1 cellular context compared by ENCODE assay signal in the genomic region with DNA sequence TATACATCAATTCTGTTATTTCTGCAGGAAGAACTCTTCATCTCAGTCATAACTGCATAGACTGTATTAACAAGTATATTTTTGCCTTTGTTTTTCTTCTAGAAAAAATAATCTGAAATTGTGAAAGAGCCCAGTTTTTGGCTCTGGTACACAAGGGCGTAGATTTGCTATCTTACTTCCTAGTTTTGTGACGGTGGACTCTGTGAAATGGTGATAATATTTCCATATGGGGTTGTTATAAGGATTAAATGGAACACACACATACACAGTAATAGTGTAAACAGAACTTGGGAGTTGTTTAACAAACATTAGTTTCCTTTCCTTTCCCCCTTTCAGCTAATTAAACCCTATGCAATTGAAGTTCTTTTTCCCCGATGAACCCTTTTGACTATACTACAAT.
TF ChIP-seq lines count a peak whose summit lies in the region.

No MANE protein-coding gene starts in this region.

TF ChIP-seq in GM23338, 12 proteins besides CTCF, POLR2A, EP300 and RAD21 (continued from another document):
- TF ChIP-seq ZNF462 (CRISPR knock-in tag; IDR thresholded peaks at IDR 0.05) (no peak), ZNF331 (CRISPR knock-in tag; IDR thresholded peaks at IDR 0.05; ENCODE audit: low read depth) (no peak), NANOG (IDR thresholded peaks at IDR 0.05; ENCODE audit: borderline replicate concordance) (no peak), POLR2AphosphoS5 (IDR thresholded peaks at IDR 0.05; ENCODE audit: low read depth) (no peak), ETS1 (IDR thresholded peaks at IDR 0.05) (no peak), EZH2 (IDR thresholded peaks at IDR 0.05; ENCODE audit: low read depth, unreplicated experiment) (no peak), EZH2phosphoT487 (IDR thresholded peaks at IDR 0.05; ENCODE audit: unreplicated experiment) (no peak), STAT1 (IDR thresholded peaks at IDR 0.05; ENCODE audit: unreplicated experiment) (no peak), JUNB (IDR thresholded peaks at IDR 0.05; ENCODE audit: unreplicated experiment) (no peak)
- TF ChIP-seq, protein P1, sequence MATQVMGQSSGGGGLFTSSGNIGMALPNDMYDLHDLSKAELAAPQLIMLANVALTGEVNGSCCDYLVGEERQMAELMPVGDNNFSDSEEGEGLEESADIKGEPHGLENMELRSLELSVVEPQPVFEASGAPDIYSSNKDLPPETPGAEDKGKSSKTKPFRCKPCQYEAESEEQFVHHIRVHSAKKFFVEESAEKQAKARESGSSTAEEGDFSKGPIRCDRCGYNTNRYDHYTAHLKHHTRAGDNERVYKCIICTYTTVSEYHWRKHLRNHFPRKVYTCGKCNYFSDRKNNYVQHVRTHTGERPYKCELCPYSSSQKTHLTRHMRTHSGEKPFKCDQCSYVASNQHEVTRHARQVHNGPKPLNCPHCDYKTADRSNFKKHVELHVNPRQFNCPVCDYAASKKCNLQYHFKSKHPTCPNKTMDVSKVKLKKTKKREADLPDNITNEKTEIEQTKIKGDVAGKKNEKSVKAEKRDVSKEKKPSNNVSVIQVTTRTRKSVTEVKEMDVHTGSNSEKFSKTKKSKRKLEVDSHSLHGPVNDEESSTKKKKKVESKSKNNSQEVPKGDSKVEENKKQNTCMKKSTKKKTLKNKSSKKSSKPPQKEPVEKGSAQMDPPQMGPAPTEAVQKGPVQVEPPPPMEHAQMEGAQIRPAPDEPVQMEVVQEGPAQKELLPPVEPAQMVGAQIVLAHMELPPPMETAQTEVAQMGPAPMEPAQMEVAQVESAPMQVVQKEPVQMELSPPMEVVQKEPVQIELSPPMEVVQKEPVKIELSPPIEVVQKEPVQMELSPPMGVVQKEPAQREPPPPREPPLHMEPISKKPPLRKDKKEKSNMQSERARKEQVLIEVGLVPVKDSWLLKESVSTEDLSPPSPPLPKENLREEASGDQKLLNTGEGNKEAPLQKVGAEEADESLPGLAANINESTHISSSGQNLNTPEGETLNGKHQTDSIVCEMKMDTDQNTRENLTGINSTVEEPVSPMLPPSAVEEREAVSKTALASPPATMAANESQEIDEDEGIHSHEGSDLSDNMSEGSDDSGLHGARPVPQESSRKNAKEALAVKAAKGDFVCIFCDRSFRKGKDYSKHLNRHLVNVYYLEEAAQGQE (IDR thresholded peaks at IDR 0.05; ENCODE audit: unreplicated experiment) = no peak
